Comparison of ENCODE assay signal across 25 cellular contexts in genomic region chr11:4066960-4067359, GRCh38. TPM values are rescaled to one million over a fixed set of nuclear protein-coding genes. Genes with fewer than 3 reads are reported as not detected.
DNase-seq lines count a peak whose midpoint lies in the region; ATAC-seq and FAIRE-seq lines count a peak whose summit lies in the region.
"Had no signal": no experiment of that assay in that cellular context is flagged by ENCODE, and none has a peak within 500 bp of the region (broad histone marks: within the 10 kb centered on the region; RNA-seq: fewer than 3 reads in every experiment).

No MANE protein-coding gene starts in this region.

- no peaks in the 10 kb centered on the region for H3K27me3 Mint-ChIP-seq in activated naive CD4-positive, alpha-beta T cell treated with anti-CD3 and anti-CD28 coated beads, Interleukin-2, amount 50 U/mL, for 24 hours
- no peaks in the 10 kb centered on the region for H3K27me3 Mint-ChIP-seq in activated naive CD4-positive, alpha-beta T cell treated with anti-CD3 and anti-CD28 coated beads for 36 hours (ENCODE audit: low read depth)
- H3K27me3 Mint-ChIP-seq in central memory CD8-positive, alpha-beta T cell = no peaks in the 10 kb centered on the region
- H3K27me3 Mint-ChIP-seq in stimulated activated memory B cell treated with anti-CD40 and anti-IgM and Interleukin-4, amounts not matched to agents 10 μg/mL and 1 μg/mL and 100 μg/mL, for 72 hours = no peaks in the 10 kb centered on the region

- peak overlapping the region; percentile 26 for H3K27ac Mint-ChIP-seq in activated naive CD4-positive, alpha-beta T cell treated with anti-CD3 and anti-CD28 coated beads, Interleukin-2, amount 50 U/mL, for 24 hours
- H3K27ac Mint-ChIP-seq in activated naive CD4-positive, alpha-beta T cell treated with anti-CD3 and anti-CD28 coated beads for 36 hours = no peak overlapping the region
- peak overlapping the region; percentile 80 for H3K27ac Mint-ChIP-seq in central memory CD8-positive, alpha-beta T cell (ENCODE audit: low read depth)
- H3K27ac Mint-ChIP-seq in stimulated activated memory B cell treated with anti-CD40 and anti-IgM and Interleukin-4, amounts not matched to agents 10 μg/mL and 1 μg/mL and 100 μg/mL, for 72 hours = peak overlapping the region; percentile 7
- H3K27ac Mint-ChIP-seq: GM23338; T-helper 2 cell treated with Interferon-gamma antibody and Interleukin-4, amounts not matched to agents 5 μg/mL and 100 μg/mL, for 36 hours had no signal

- intact Hi-C loops in activated naive CD4-positive, alpha-beta T cell treated with anti-CD3 and anti-CD28 coated beads for 36 hours (cut with micrococcal nuclease) = no loop called here

- H3K36me3 Mint-ChIP-seq in activated naive CD4-positive, alpha-beta T cell treated with anti-CD3 and anti-CD28 coated beads, Interleukin-2, amount 50 U/mL, for 24 hours = peaks cover 6% of the 10 kb centered on the region
- peaks cover 10% of the 10 kb centered on the region for H3K36me3 Mint-ChIP-seq in activated naive CD4-positive, alpha-beta T cell treated with anti-CD3 and anti-CD28 coated beads for 36 hours (ENCODE audit: low read depth)
- H3K36me3 Mint-ChIP-seq in central memory CD8-positive, alpha-beta T cell (ENCODE audit: insufficient read depth) = peaks cover 13% of the 10 kb centered on the region
- H3K36me3 Mint-ChIP-seq in stimulated activated memory B cell treated with anti-CD40 and anti-IgM and Interleukin-4, amounts not matched to agents 10 μg/mL and 1 μg/mL and 100 μg/mL, for 72 hours = peaks cover 9% of the 10 kb centered on the region

- ATAC-seq in central memory CD8-positive, alpha-beta T cell (replicated peaks; ENCODE audit: extremely low read depth, poor library complexity, severe bottlenecking) = peak; percentile 69
- ATAC-seq in stimulated activated memory B cell treated with anti-CD40 and anti-IgM and Interleukin-4, amounts not matched to agents 10 μg/mL and 1 μg/mL and 100 μg/mL, for 72 hours = no peak
- ATAC-seq: GM23338 had no signal

- no peak for DNase-seq in activated naive CD4-positive, alpha-beta T cell treated with anti-CD3 and anti-CD28 coated beads for 36 hours
- DNase-seq in NOMO-1 treated with DMSO at 0.1 percent for 48 hours (lab: John Stamatoyannopoulos, UW; ENCODE audit: unreplicated experiment) (peak; percentile 83), HTR-8/SVneo (ENCODE audit: insufficient read length, low spot score) (no peak)
- DNase-seq in central memory CD8-positive, alpha-beta T cell (ENCODE audit: low spot score in 2 of 2) = no peak
- DNase-seq in activated CD4-positive, CD25-positive, alpha-beta regulatory T cell (lab: John Stamatoyannopoulos, UW) = no peak
- DNase-seq in stimulated activated CD4-positive, alpha-beta T cell treated with anti-CD3 and anti-CD28 coated beads, Interleukin-4, amount 100 ng/mL, for 4 hours = no peak
- DNase-seq: activated CD4-positive, alpha-beta T cell treated with anti-CD3 and anti-CD28 coated beads for 48 hours; activated gamma-delta T cell treated with Interleukin-2 at 50 U/mL for 16 hours; aorta; cerebellar nuclear complex; DND-41; mesendoderm; NCI-H1092; NCI-H2107; NCI-H526; OCI-M1; SHP77; stimulated activated CD4-positive, alpha-beta T cell treated with anti-CD3 and anti-CD28 coated beads, Interleukin-12 subunit alpha, Interleukin-12 subunit beta, amount 100 ng/mL, for 4 hours had no signal

- H3K4me3 Mint-ChIP-seq in activated naive CD4-positive, alpha-beta T cell treated with anti-CD3 and anti-CD28 coated beads, Interleukin-2, amount 50 U/mL, for 24 hours = no peak overlapping the region
- H3K4me3 Mint-ChIP-seq in activated naive CD4-positive, alpha-beta T cell treated with anti-CD3 and anti-CD28 coated beads for 36 hours = no peak overlapping the region
- H3K4me3 Mint-ChIP-seq in central memory CD8-positive, alpha-beta T cell = no peak overlapping the region
- no peak overlapping the region for H3K4me3 Mint-ChIP-seq in stimulated activated memory B cell treated with anti-CD40 and anti-IgM and Interleukin-4, amounts not matched to agents 10 μg/mL and 1 μg/mL and 100 μg/mL, for 72 hours
- H3K4me3 Mint-ChIP-seq: GM23338; neural crest cell; T-helper 2 cell treated with Interferon-gamma antibody and Interleukin-4, amounts not matched to agents 5 μg/mL and 100 μg/mL, for 36 hours had no signal

- CTCF ChIA-PET in activated naive CD4-positive, alpha-beta T cell treated with anti-CD3 and anti-CD28 coated beads for 36 hours (lab: Charles Lee) = interaction anchor here (0.7 to 13.5 kb wide), 3 partner anchors 9 to 219 kb away, joined by 4 to 573 read pairs (median 14); partner anchors contain the start of genes RHOG and STIM1

- H3K9me3 Mint-ChIP-seq in activated naive CD4-positive, alpha-beta T cell treated with anti-CD3 and anti-CD28 coated beads, Interleukin-2, amount 50 U/mL, for 24 hours = no peaks in the 10 kb centered on the region
- H3K9me3 Mint-ChIP-seq in activated naive CD4-positive, alpha-beta T cell treated with anti-CD3 and anti-CD28 coated beads for 36 hours = no peaks in the 10 kb centered on the region
- no peaks in the 10 kb centered on the region for H3K9me3 Mint-ChIP-seq in central memory CD8-positive, alpha-beta T cell
- no peaks in the 10 kb centered on the region for H3K9me3 Mint-ChIP-seq in stimulated activated memory B cell treated with anti-CD40 and anti-IgM and Interleukin-4, amounts not matched to agents 10 μg/mL and 1 μg/mL and 100 μg/mL, for 72 hours
- H3K9me3 Mint-ChIP-seq: GM23338; neural crest cell; T-helper 2 cell treated with Interferon-gamma antibody and Interleukin-4, amounts not matched to agents 5 μg/mL and 100 μg/mL, for 36 hours had no signal

- H3K4me1 Mint-ChIP-seq in activated naive CD4-positive, alpha-beta T cell treated with anti-CD3 and anti-CD28 coated beads, Interleukin-2, amount 50 U/mL, for 24 hours = peaks cover 76% of the 10 kb centered on the region
- H3K4me1 Mint-ChIP-seq in activated naive CD4-positive, alpha-beta T cell treated with anti-CD3 and anti-CD28 coated beads for 36 hours (ENCODE audit: low read depth) = peaks cover 65% of the 10 kb centered on the region
- H3K4me1 Mint-ChIP-seq in central memory CD8-positive, alpha-beta T cell = peaks cover 60% of the 10 kb centered on the region
- peaks cover 43% of the 10 kb centered on the region for H3K4me1 Mint-ChIP-seq in stimulated activated memory B cell treated with anti-CD40 and anti-IgM and Interleukin-4, amounts not matched to agents 10 μg/mL and 1 μg/mL and 100 μg/mL, for 72 hours
- H3K4me1 Mint-ChIP-seq: GM23338, neural crest cell had no signal

- FAIRE-seq in HTR-8/SVneo (lab: Jason Lieb, UNC) = no peak
- FAIRE-seq: GM18507, keratinocyte had no signal

RNA-seq across cellular contexts. Expression of gene RRM1, which starts 27.6 kb away (rescaled TPM):
- total RNA-seq in activated naive CD4-positive, alpha-beta T cell treated with anti-CD3 and anti-CD28 coated beads for 36 hours = 100 to 1,000 TPM; 296 to 311 TPM
